ENCODE assay signal across 15 cellular contexts in genomic region chr18:8254664-8255063, GRCh38.
"Had no signal": no experiment of that assay in that cellular context is flagged by ENCODE, and none has a peak within 500 bp of the region (broad histone marks: within the 10 kb centered on the region; RNA-seq: fewer than 3 reads in every experiment).

No MANE protein-coding gene starts in this region.

- H3K27me3 ChIP-seq: left lung, SJSA1, transverse colon had no signal

- H2AFZ ChIP-seq: parathyroid adenoma had no signal

- H3K4me3 ChIP-seq: left lung, SJSA1, transverse colon had no signal

- DNase-seq: activated CD4-positive, alpha-beta memory T cell treated with anti-CD3 and anti-CD28 coated beads for 36 hours; activated T-cell treated with anti-CD3 and anti-CD28 coated beads, Interleukin-2, amount 50 U/mL, for 72 hours; aorta; caudate nucleus; cortex of kidney; effector memory CD4-positive, alpha-beta T cell; glutamatergic neuron; left lung; stimulated activated CD4-positive, alpha-beta T cell treated with anti-CD3 and anti-CD28 coated beads, Interleukin-2, amount 100 ng/mL, for 24 hours; stimulated activated naive CD4-positive, alpha-beta T cell; substantia nigra; T-helper 9 cell; transverse colon had no signal

- H3K79me2 ChIP-seq: parathyroid adenoma had no signal

- H3K27ac ChIP-seq: left lung, parathyroid adenoma, SJSA1, transverse colon had no signal

- H3K4me1 ChIP-seq: left lung, parathyroid adenoma, transverse colon had no signal

- ATAC-seq: activated T-cell treated with anti-CD3 and anti-CD28 coated beads, Interleukin-2, amount 50 U/mL, for 72 hours; left lung had no signal

- H3K9ac ChIP-seq: parathyroid adenoma had no signal

- H3K36me3 ChIP-seq: left lung, SJSA1, transverse colon had no signal

- H3K9me3 ChIP-seq: left lung, SJSA1, transverse colon had no signal
